ENCODE assay signal across 8 cellular contexts in genomic region chr5:139650689-139651501, GRCh38. TPM values are rescaled to one million over a fixed set of nuclear protein-coding genes. Genes with fewer than 3 reads are reported as not detected.
DNase-seq lines count a peak whose midpoint lies in the region; TF ChIP-seq lines count a peak whose summit lies in the region.

No MANE protein-coding gene starts in this region.

- CTCF ChIA-PET in CD8-positive, alpha-beta memory T cell (lab: Charles Lee): interaction anchor here (0.9 to 5.2 kb wide), 7 partner anchors 14 to 133 kb away, joined by 3 to 58 read pairs (median 3); no protein-coding TSS in a partner anchor

- peaks cover 39% of the 10 kb centered on the region for H3K27me3 ChIP-seq in CD8-positive, alpha-beta memory T cell (ENCODE audit: insufficient read depth, low read length, poor library complexity, severe bottlenecking)
- H3K27me3 ChIP-seq in NT2/D1 (ENCODE audit: insufficient read depth, insufficient read length) (peaks cover 11% of the 10 kb centered on the region), dorsolateral prefrontal cortex (no peaks in the 10 kb centered on the region)

- 2 to 3% methylated on average over 10 to 11 of the region's 25 CpGs for WGBS in mesodermal cell (ENCODE audit: insufficient coverage in 2 of 2), 2 experiments

- TF ChIP-seq CTCF in dorsolateral prefrontal cortex (IDR thresholded peaks at IDR 0.05 in 54 of 56, conservative IDR thresholded peaks at IDR 0.05 in 2 of 56; ENCODE audit: low read depth in 1 of 56, partially characterized antibody in 56 of 56) (peak in 5 of 56 donors; percentile 0 to 11 (median 5)), type B pancreatic cell (conservative IDR thresholded peaks at IDR 0.05) (peak; percentile 33)

- peaks cover 42% of the 10 kb centered on the region for H3K4me1 ChIP-seq in CD8-positive, alpha-beta memory T cell (ENCODE audit: insufficient read depth, low read length)
- peaks cover 34% of the 10 kb centered on the region for H3K4me1 ChIP-seq in NT2/D1 (ENCODE audit: insufficient read depth, insufficient read length)
- H3K4me1 ChIP-seq in mesodermal cell (ENCODE audit: control insufficient read depth, insufficient read depth, low read length, poor library complexity, severe bottlenecking): peaks cover 56% of the 10 kb centered on the region

- peak overlapping the region; percentile 26 for H3K4me3 ChIP-seq in CD8-positive, alpha-beta memory T cell (ENCODE audit: low read length)
- H3K4me3 ChIP-seq in NT2/D1 (ENCODE audit: insufficient read length, low read depth): peak overlapping the region; percentile 76
- H3K4me3 ChIP-seq in dorsolateral prefrontal cortex: peak overlapping the region; percentile 80 to 99 (median 94)
- peak overlapping the region; percentile 98 for H3K4me3 ChIP-seq in mesodermal cell (ENCODE audit: extremely low read depth, insufficient read depth, low read length, poor library complexity, severe bottlenecking)

- H3K36me3 Mint-ChIP-seq in CD8-positive, alpha-beta memory T cell: peaks cover 0 to 3% (median 0%) of the 10 kb centered on the region in 3 donors
- H3K36me3 Mint-ChIP-seq in type B pancreatic cell: no peaks in the 10 kb centered on the region

- no peaks in the 10 kb centered on the region for H3K36me3 ChIP-seq in CD8-positive, alpha-beta memory T cell (ENCODE audit: insufficient read depth, low read length)
- peaks cover 6% of the 10 kb centered on the region for H3K36me3 ChIP-seq in NT2/D1 (ENCODE audit: insufficient read depth, insufficient read length, low read length)
- peaks cover 6% of the 10 kb centered on the region for H3K36me3 ChIP-seq in mesodermal cell (ENCODE audit: control insufficient read depth, insufficient read depth, low read length)

- peak overlapping the region in 7 of 8 donors; percentile 3 to 96 (median 91) for H3K27ac Mint-ChIP-seq in CD8-positive, alpha-beta memory T cell
- peak overlapping the region; percentile 74 for H3K27ac Mint-ChIP-seq in type B pancreatic cell

- no peaks in the 10 kb centered on the region for H3K9me3 ChIP-seq in CD8-positive, alpha-beta memory T cell (ENCODE audit: low read length)
- no peaks in the 10 kb centered on the region for H3K9me3 ChIP-seq in NT2/D1 (ENCODE audit: insufficient read depth, low read length)
- H3K9me3 ChIP-seq in mesodermal cell (ENCODE audit: control insufficient read depth, low read length): no peaks in the 10 kb centered on the region

- POLR2A ChIA-PET in CD8-positive, alpha-beta memory T cell (lab: Charles Lee): interaction anchor here (1.3 to 2.3 kb wide), 2 partner anchors 13 to 15 kb away, joined by 5 to 7 read pairs; no protein-coding TSS in a partner anchor

- H3K27ac ChIP-seq in CD8-positive, alpha-beta memory T cell (ENCODE audit: low read depth, low read length): peak overlapping the region; percentile 81
- H3K27ac ChIP-seq in dorsolateral prefrontal cortex (peak overlapping the region; percentile 59 to 100 (median 99)), mesodermal cell (ENCODE audit: low read depth, low read length, severe bottlenecking) (peak overlapping the region; percentile 87)

- peaks cover 11 to 26% of the 10 kb centered on the region in 2 donors for H3K27me3 Mint-ChIP-seq in CD8-positive, alpha-beta memory T cell
- peaks cover 3% of the 10 kb centered on the region for H3K27me3 Mint-ChIP-seq in type B pancreatic cell

- peak overlapping the region; percentile 72 for H3K9ac ChIP-seq in NT2/D1 (ENCODE audit: insufficient read length, low read depth)

- no peak for DNase-seq in CD8-positive, alpha-beta memory T cell
- DNase-seq in NT2/D1 (ENCODE audit: low read depth, low spot score): no peak
- DNase-seq in dorsolateral prefrontal cortex: peak in 8 of 10 donors; percentile 69 to 86 (median 80)
- DNase-seq in type B pancreatic cell (ENCODE audit: extremely low spot score, unreplicated experiment): no peak
- no peak for DNase-seq in stimulated activated CD4-positive, alpha-beta T cell treated with anti-CD3 and anti-CD28 coated beads, Interleukin-4, amount 100 ng/mL, for 4 hours
- DNase-seq in NCI-H1048 (lab: John Stamatoyannopoulos, UW): no peak
- no peak for DNase-seq in epidermal melanocyte (ENCODE audit: insufficient read length, low spot score)

- H3K4me1 Mint-ChIP-seq in CD8-positive, alpha-beta memory T cell: peaks cover 36 to 64% (median 47%) of the 10 kb centered on the region in 3 donors
- peaks cover 42% of the 10 kb centered on the region for H3K4me1 Mint-ChIP-seq in type B pancreatic cell (ENCODE audit: unreplicated experiment)

- no peaks in the 10 kb centered on the region for H3K9me3 Mint-ChIP-seq in CD8-positive, alpha-beta memory T cell
- no peaks in the 10 kb centered on the region for H3K9me3 Mint-ChIP-seq in type B pancreatic cell

- H3K4me3 Mint-ChIP-seq in CD8-positive, alpha-beta memory T cell: peak overlapping the region; percentile 70 to 96 (median 90)
- peak overlapping the region; percentile 98 for H3K4me3 Mint-ChIP-seq in type B pancreatic cell

- intact Hi-C loops in dorsolateral prefrontal cortex (cut with DNase I): loop anchor here in 1 of 2 donors (2.0 kb wide), 2 partner anchors 14 to 26 kb away; no protein-coding TSS in a partner anchor

RNA-seq across cellular contexts. Expression of gene CXXC5, which starts 2.7 kb away (rescaled TPM):
- 1 to 10 TPM; 2.1 to 3.1 TPM for total RNA-seq in CD8-positive, alpha-beta memory T cell
- polyA plus RNA-seq in CD8-positive, alpha-beta memory T cell: 67.0 TPM
- total RNA-seq in dorsolateral prefrontal cortex: 100 to 1,000 TPM in 83 of 120 experiments, 10 to 100 TPM in 37; 79.1 to 229 (median 108) TPM
- 118 TPM for polyA plus RNA-seq in mesodermal cell (2013, experiment 1 of 2)
- polyA plus RNA-seq in mesodermal cell (2013, experiment 2 of 2): 93.8 TPM
- 46.7 and 58.6 TPM in 2 replicates for total RNA-seq in type B pancreatic cell (ENCODE audit: low replicate concordance)

Comparison
In these comparisons a context has a peak if more than half of its experiments do, and no peak if none do; other contexts are left out.
1. DNase-seq: peak in dorsolateral prefrontal cortex (8 of 10); none in CD8-positive, alpha-beta memory T cell (0 of 5), NT2/D1 (single experiment), type B pancreatic cell (single experiment), stimulated activated CD4-positive, alpha-beta T cell treated with anti-CD3 and anti-CD28 coated beads, Interleukin-4, amount 100 ng/mL, for 4 hours (0 of 2), NCI-H1048 (single experiment) and epidermal melanocyte (single experiment).
2. H3K4me3 ChIP-seq: peak in every context shown above with its lines; median percentile 98 in mesodermal cell; 94 in dorsolateral prefrontal cortex; 76 in NT2/D1; 26 in CD8-positive, alpha-beta memory T cell.
3. RNA of gene CXXC5, which starts 2.7 kb away (total RNA-seq): 79.1 to 229 TPM in dorsolateral prefrontal cortex and 46.7 to 58.6 TPM in type B pancreatic cell; 2.1 to 3.1 TPM in CD8-positive, alpha-beta memory T cell; every median in the first group is over 10 times any median in the second.
4. Peak in every context shown above with its lines, with median percentiles within 50 percentile points of each other: H3K27ac ChIP-seq.